9 cellular contexts compared by ENCODE assay signal in the genomic region with DNA sequence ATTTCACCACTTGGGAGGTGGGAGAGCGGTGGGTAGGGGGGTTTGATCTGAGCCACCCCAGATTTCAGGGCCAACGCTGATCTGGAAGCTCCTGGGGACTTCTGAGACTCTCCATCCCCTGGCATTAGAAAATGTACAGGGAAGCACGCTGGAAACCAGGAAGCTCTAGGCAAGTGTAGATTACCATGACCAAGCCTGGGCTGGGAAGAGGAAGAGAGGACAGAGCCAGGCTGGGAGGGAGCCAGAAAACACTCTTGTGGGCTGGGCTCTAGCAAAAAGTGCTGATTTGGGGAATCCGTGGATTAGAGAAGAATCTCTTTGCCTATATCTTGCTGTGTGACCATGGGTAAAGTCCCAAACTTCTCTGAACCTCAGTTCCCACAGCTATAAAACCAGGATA.
A peak's percentile ranks its signal among the peaks of the same experiment; 100 is the strongest.
DNase-seq lines count a peak whose midpoint lies in the region; ATAC-seq lines count a peak whose summit lies in the region.
"Had no signal": no experiment of that assay in that cellular context is flagged by ENCODE, and none has a peak within 500 bp of the region (broad histone marks: within the 10 kb centered on the region; RNA-seq: fewer than 3 reads in every experiment).

No MANE protein-coding gene starts in this region.

- peak; percentile 9 for DNase-seq in activated effector memory CD4-positive, alpha-beta T cell treated with anti-CD3 and anti-CD28 coated beads, Interleukin-2, amount 50 U/mL, for 16 hours
- no peak for DNase-seq in activated effector memory CD4-positive, alpha-beta T cell treated with Interleukin-2 at 50 U/mL for 16 hours
- DNase-seq in activated naive CD4-positive, alpha-beta T cell (lab: John Stamatoyannopoulos, UW), result no peak
- DNase-seq in HCEC 1CT, result no peak
- no peak for DNase-seq in T-helper 9 cell
- DNase-seq: MM.1S had no signal

- H3K9me3 ChIP-seq in esophagus (ENCODE audit: control insufficient read depth in 2 of 2, insufficient read depth in 1 of 2, low read depth in 1 of 2, low read length in 1 of 2) (no peaks in the 10 kb centered on the region), mononuclear cell (ENCODE audit: low read depth, low read length) (no peaks in the 10 kb centered on the region)

- H3K27me3 ChIP-seq in esophagus (ENCODE audit: control insufficient read depth in 1 of 2, insufficient read depth in 2 of 2, low read length in 2 of 2), result no peaks in the 10 kb centered on the region
- no peaks in the 10 kb centered on the region for H3K27me3 ChIP-seq in mononuclear cell (ENCODE audit: insufficient read depth, low read length)

- peak overlapping the region; percentile 51 to 74 for H3K27ac ChIP-seq in esophagus (ENCODE audit: low read depth in 2 of 2, low read length in 1 of 2)

- H3K36me3 ChIP-seq in esophagus (ENCODE audit: control insufficient read depth in 2 of 2, insufficient read depth in 2 of 2, low read length in 1 of 2), result no peaks in the 10 kb centered on the region

- 48 to 63% methylated on average over 4 of the region's 4 CpGs for WGBS in esophagus, 2 donors

- ATAC-seq in GM19351 (IDR thresholded peaks at IDR 0.05; ENCODE audit: unreplicated experiment), result no peak

- H3K4me3 ChIP-seq in esophagus (ENCODE audit: low read depth in 1 of 2, low read length in 2 of 2) (no peak overlapping the region), mononuclear cell (ENCODE audit: low read length) (peak overlapping the region; percentile 41)

- peaks cover 5 to 6% of the 10 kb centered on the region in 2 donors for H3K4me1 ChIP-seq in esophagus (ENCODE audit: control insufficient read depth in 2 of 2, insufficient read depth in 2 of 2, low read length in 1 of 2)
- H3K4me1 ChIP-seq in mononuclear cell (ENCODE audit: insufficient read depth, low read length), result peaks cover 40% of the 10 kb centered on the region
